In the genomic region with DNA sequence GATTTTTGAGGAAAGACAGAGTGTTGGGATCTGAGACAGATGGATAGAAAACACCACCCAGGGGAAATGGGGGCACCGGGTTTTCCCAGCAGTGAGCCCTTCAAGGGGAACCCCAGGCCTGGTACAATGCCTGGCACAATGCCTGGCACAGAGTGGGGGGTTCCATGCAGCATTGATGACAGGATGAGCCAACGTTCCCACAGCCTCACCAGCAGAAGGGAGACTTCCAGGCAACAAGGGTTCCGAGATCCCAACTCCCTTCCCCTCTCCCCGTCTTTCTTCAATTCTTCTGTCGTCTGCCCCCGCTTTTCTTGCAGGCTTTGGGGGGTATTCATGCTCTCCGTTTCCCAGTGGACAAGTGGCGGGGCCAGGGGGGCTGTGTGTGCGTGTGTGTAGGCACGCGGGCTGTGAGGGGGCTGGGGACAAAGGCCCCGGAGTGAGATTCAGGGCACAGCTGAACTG, we compare ENCODE assay signal across 10 cellular contexts.
DNase-seq lines count a peak whose midpoint lies in the region; ATAC-seq, FAIRE-seq and TF ChIP-seq lines count a peak whose summit lies in the region.
"Had no signal": no experiment of that assay in that cellular context is flagged by ENCODE, and none has a peak within 500 bp of the region (broad histone marks: within the 10 kb centered on the region; RNA-seq: fewer than 3 reads in every experiment).

No MANE protein-coding gene starts in this region.

- TF ChIP-seq EP300 in HepG2 (IDR thresholded peaks at IDR 0.05; ENCODE audit: low read depth in 2 of 2, low read length in 2 of 2) (no peak), HepG2 (CRISPR knock-in tag; IDR thresholded peaks at IDR 0.05; ENCODE audit: borderline replicate concordance) (no peak)

- H3K4me3 ChIP-seq in GM23338 (peak overlapping the region; percentile 36; the same call in 1 of the 2 replicates), HepG2 (replicated peaks in 1 of 3; ENCODE audit: insufficient read depth in 1 of 3, low read depth in 2 of 3, low read length in 3 of 3) (peak overlapping the region; percentile 26 to 74 (median 70); a peak in 5 of 6 replicates), skeletal muscle satellite cell (ENCODE audit: low read length) (peak overlapping the region; percentile 58)
- H3K4me3 ChIP-seq in naive thymus-derived CD4-positive, alpha-beta T cell (ENCODE audit: low read length), result no peak overlapping the region

- H3F3A ChIP-seq in GM23338 (replicated peaks; ENCODE audit: low read depth), result no peaks in the 10 kb centered on the region; the same call in 1 of the 2 replicates

- intact Hi-C loops in HepG2 (cut with micrococcal nuclease; ENCODE audit: unreplicated experiment), result no loop called here
- intact Hi-C loops in naive thymus-derived CD4-positive, alpha-beta T cell (cut with micrococcal nuclease), result no loop called here

- H3K9me3 ChIP-seq in HepG2 (ENCODE audit: low read length) (no peaks in the 10 kb centered on the region), skeletal muscle satellite cell (replicated peaks; ENCODE audit: low read length) (no peaks in the 10 kb centered on the region)
- H3K9me3 ChIP-seq in naive thymus-derived CD4-positive, alpha-beta T cell (ENCODE audit: control insufficient read depth in 2 of 3, low read length in 3 of 3), result no peaks in the 10 kb centered on the region

- H3K27me3 ChIP-seq in GM23338 (ENCODE audit: insufficient read depth) (no peaks in the 10 kb centered on the region), HepG2 (ENCODE audit: control insufficient read depth in 1 of 2, insufficient read depth in 2 of 2, low read length in 2 of 2) (peaks cover 0 to under 1% of the 10 kb centered on the region in 2 experiments; a peak in 1 of 5 replicates), skeletal muscle satellite cell (ENCODE audit: control insufficient read depth, insufficient read depth, low read length) (no peaks in the 10 kb centered on the region)
- no peaks in the 10 kb centered on the region for H3K27me3 ChIP-seq in naive thymus-derived CD4-positive, alpha-beta T cell (ENCODE audit: control insufficient read depth in 2 of 2, insufficient read depth in 2 of 2, low read length in 2 of 2)

- no peak for FAIRE-seq in HepG2 (lab: Jason Lieb, UNC)
- FAIRE-seq: islet of Langerhans had no signal

- no TSS peak for BruUV-seq in HepG2 (replicated peaks; lab: Mats Ljungman, UMichigan)

- POLR2A ChIA-PET in HepG2 (lab: Yijun Ruan, JAX) (interaction anchor here (2.9 to 10.9 kb wide), 4 partner anchors 11 to 114 kb away, joined by 19 to 169 read pairs (median 23); no protein-coding TSS in a partner anchor), GM10248 (lab: Yijun Ruan, JAX) (no interaction called here)
- POLR2A ChIA-PET in naive thymus-derived CD4-positive, alpha-beta T cell (lab: Charles Lee), result no interaction called here

- CTCF ChIA-PET in HepG2 (lab: Yijun Ruan, JAX; ENCODE audit: low intra/inter-chr PET ratio, low total read pairs) (no interaction called here), GM10248 (lab: Yijun Ruan, JAX) (interaction anchor here (1.3 kb wide), 1 partner anchor 13 kb away, joined by 5 read pairs; no protein-coding TSS in a partner anchor)
- CTCF ChIA-PET in naive thymus-derived CD4-positive, alpha-beta T cell (lab: Charles Lee), result no interaction called here

- H3K4me1 ChIP-seq in GM23338 (ENCODE audit: insufficient read depth), result peaks cover 46% of the 10 kb centered on the region
- peaks cover 83% of the 10 kb centered on the region for H3K4me1 ChIP-seq in HepG2 (ENCODE audit: insufficient read depth, low read length)
- peaks cover 85% of the 10 kb centered on the region for H3K4me1 ChIP-seq in skeletal muscle satellite cell (ENCODE audit: control insufficient read depth, insufficient read depth, low read length)
- H3K4me1 ChIP-seq in naive thymus-derived CD4-positive, alpha-beta T cell (ENCODE audit: control insufficient read depth in 2 of 2, insufficient read depth in 2 of 2, low read length in 2 of 2), result no peaks in the 10 kb centered on the region

- no peaks in the 10 kb centered on the region for H3K36me3 ChIP-seq in GM23338 (ENCODE audit: insufficient read depth)
- H3K36me3 ChIP-seq in HepG2 (replicated peaks in 1 of 2; ENCODE audit: control insufficient read depth in 1 of 2, insufficient read depth in 2 of 2, low read length in 2 of 2), result no peaks in the 10 kb centered on the region
- H3K36me3 ChIP-seq in skeletal muscle satellite cell (ENCODE audit: insufficient read depth, low read length), result no peaks in the 10 kb centered on the region
- H3K36me3 ChIP-seq in naive thymus-derived CD4-positive, alpha-beta T cell (ENCODE audit: control insufficient read depth in 2 of 3, insufficient read depth in 3 of 3, low read length in 3 of 3), result no peaks in the 10 kb centered on the region

- H3K27ac Mint-ChIP-seq in GM23338, result peak overlapping the region; percentile 96
- H3K27ac Mint-ChIP-seq in chondrocyte (ENCODE audit: unreplicated experiment), result peak overlapping the region; percentile 98
- H3K27ac Mint-ChIP-seq in naive thymus-derived CD4-positive, alpha-beta T cell, result no peak overlapping the region

- H3K36me3 Mint-ChIP-seq in GM23338 (ENCODE audit: low read depth), result no peaks in the 10 kb centered on the region
- H3K36me3 Mint-ChIP-seq in chondrocyte (ENCODE audit: low read depth), result no peaks in the 10 kb centered on the region
- H3K36me3 Mint-ChIP-seq in naive thymus-derived CD4-positive, alpha-beta T cell, result no peaks in the 10 kb centered on the region

- 33% methylated on average over 12 of the region's 12 CpGs for WGBS in HepG2 (ENCODE audit: low lambda C conversion rate)

- no peak for TF ChIP-seq CTCF in GM23338 (conservative IDR thresholded peaks at IDR 0.05; ENCODE audit: low read depth in 2 of 2)
- TF ChIP-seq CTCF in chondrocyte (IDR thresholded peaks at IDR 0.05), result no peak
- no peak for TF ChIP-seq CTCF in HepG2 (CRISPR knock-in tag; IDR thresholded peaks at IDR 0.05)
- TF ChIP-seq CTCF in GM10248 (IDR thresholded peaks at IDR 0.05; ENCODE audit: control extremely low read depth, extremely low read depth, low read depth, missing control alignments), result no peak

- ATAC-seq in GM23338 (no peak; the same call in 2 of the 3 replicates), HepG2 (no peak), HG03521 (IDR thresholded peaks at IDR 0.05; ENCODE audit: unreplicated experiment) (no peak)
- ATAC-seq in naive thymus-derived CD4-positive, alpha-beta T cell, result no peak

- H3K27ac ChIP-seq in GM23338 (ENCODE audit: low read depth), result peak overlapping the region; percentile 90
- H3K27ac ChIP-seq in HepG2 (ENCODE audit: extremely low read length, insufficient read depth, low read length), result peak overlapping the region; percentile 88
- H3K27ac ChIP-seq in naive thymus-derived CD4-positive, alpha-beta T cell (ENCODE audit: low read depth, low read length), result no peak overlapping the region

- DNase-seq in GM23338 (ENCODE audit: low spot score) (no peak), chondrocyte (ENCODE audit: low spot score) (no peak), HepG2 (ENCODE audit: low spot score) (no peak), NCI-H2227 treated with DMSO at 0.1 percent for 48 hours (lab: John Stamatoyannopoulos, UW) (no peak), GM10248 (ENCODE audit: extremely low spot score) (no peak)
- no peak for DNase-seq in naive thymus-derived CD4-positive, alpha-beta T cell
- DNase-seq: Kasumi-1 had no signal

- H3K27me3 Mint-ChIP-seq in GM23338 (ENCODE audit: insufficient read depth, low read depth, poor library complexity) (peaks cover 15% of the 10 kb centered on the region), chondrocyte (ENCODE audit: low read depth) (no peaks in the 10 kb centered on the region)
- no peaks in the 10 kb centered on the region for H3K27me3 Mint-ChIP-seq in naive thymus-derived CD4-positive, alpha-beta T cell

- H3K4me2 ChIP-seq in GM23338, result peak overlapping the region; percentile 71
- peak overlapping the region; percentile 98 for H3K4me2 ChIP-seq in HepG2 (ENCODE audit: low read depth, low read length)
- H3K4me2 ChIP-seq in skeletal muscle satellite cell (ENCODE audit: low read length), result peak overlapping the region; percentile 81

- TF ChIP-seq POLR2A in HepG2 (IDR thresholded peaks at IDR 0.05; ENCODE audit: insufficient read depth in 1 of 2, low read depth in 2 of 2, low read length in 2 of 2), result no peak

- TF ChIP-seq RAD21 in HepG2 (CRISPR knock-in tag; IDR thresholded peaks at IDR 0.05), result no peak

- peaks cover 59% of the 10 kb centered on the region for H3K4me1 Mint-ChIP-seq in GM23338
- H3K4me1 Mint-ChIP-seq in chondrocyte (ENCODE audit: low read depth), result peaks cover 74% of the 10 kb centered on the region
- peaks cover 0 to 3% (median 0%) of the 10 kb centered on the region in 7 donors for H3K4me1 Mint-ChIP-seq in naive thymus-derived CD4-positive, alpha-beta T cell

- H2AFZ ChIP-seq in GM23338, result peak overlapping the region; percentile 97
- H2AFZ ChIP-seq in HepG2 (ENCODE audit: low read length), result no peak overlapping the region

- H3K79me2 ChIP-seq in GM23338 (replicated peaks; ENCODE audit: insufficient read depth), result no peaks in the 10 kb centered on the region
- H3K79me2 ChIP-seq in HepG2 (ENCODE audit: insufficient read depth, low read length), result no peaks in the 10 kb centered on the region

- H3K4me3 Mint-ChIP-seq in GM23338, result peak overlapping the region; percentile 59
- peak overlapping the region; percentile 57 for H3K4me3 Mint-ChIP-seq in chondrocyte (ENCODE audit: unreplicated experiment)
- H3K4me3 Mint-ChIP-seq in naive thymus-derived CD4-positive, alpha-beta T cell, result no peak overlapping the region

- in situ Hi-C loops in HepG2 (cut with HindIII; ENCODE audit: extremely low pct_ligation_motif_present, low pct_unique_long_range_greater_than_20kb), result no loop called here

- no peaks in the 10 kb centered on the region for H4K20me1 ChIP-seq in GM23338 (replicated peaks; ENCODE audit: insufficient read depth)
- H4K20me1 ChIP-seq in HepG2 (ENCODE audit: insufficient read depth, low read length), result no peaks in the 10 kb centered on the region

- H3K9me3 Mint-ChIP-seq in GM23338, result no peaks in the 10 kb centered on the region; the same call in 2 of the 3 replicates
- no peaks in the 10 kb centered on the region for H3K9me3 Mint-ChIP-seq in chondrocyte (ENCODE audit: low read depth)
- no peaks in the 10 kb centered on the region for H3K9me3 Mint-ChIP-seq in naive thymus-derived CD4-positive, alpha-beta T cell

- H3K9ac ChIP-seq in HepG2 (ENCODE audit: insufficient read depth, low read depth, low read length), result peak overlapping the region; percentile 73
- peak overlapping the region; percentile 87 for H3K9ac ChIP-seq in skeletal muscle satellite cell (ENCODE audit: low read depth, low read length)

- peaks cover 8% of the 10 kb centered on the region for H3K9me2 ChIP-seq in GM23338 (ENCODE audit: insufficient read depth)

TF ChIP-seq in GM23338, 12 proteins besides CTCF, POLR2A, EP300 and RAD21 (continues in another document):
- no peak for TF ChIP-seq ZNF114 (CRISPR knock-in tag; IDR thresholded peaks at IDR 0.05)

TF ChIP-seq in HepG2, 621 proteins besides CTCF, POLR2A, EP300 and RAD21 (continues in another document):
- TF ChIP-seq JDP2 (CRISPR knock-in tag; IDR thresholded peaks at IDR 0.05; ENCODE audit: borderline replicate concordance) (no peak; the same call in 1 of the 2 replicates), PITX1 (CRISPR knock-in tag; IDR thresholded peaks at IDR 0.05) (no peak)

Comparison
In these comparisons a context has a peak if more than half of its experiments do, and no peak if none do; other contexts are left out.
1. H3K27ac Mint-ChIP-seq: peak in GM23338 (single experiment) and chondrocyte (single experiment); none in naive thymus-derived CD4-positive, alpha-beta T cell (0 of 9).
2. H3K4me3 Mint-ChIP-seq: peak in GM23338 (single experiment) and chondrocyte (single experiment); none in naive thymus-derived CD4-positive, alpha-beta T cell (0 of 10).
3. Peak in every context shown above with its lines, with median percentiles within 50 percentile points of each other: H3K4me2 ChIP-seq.